ENCODE assay signal across 2 cellular contexts in the genomic region with DNA sequence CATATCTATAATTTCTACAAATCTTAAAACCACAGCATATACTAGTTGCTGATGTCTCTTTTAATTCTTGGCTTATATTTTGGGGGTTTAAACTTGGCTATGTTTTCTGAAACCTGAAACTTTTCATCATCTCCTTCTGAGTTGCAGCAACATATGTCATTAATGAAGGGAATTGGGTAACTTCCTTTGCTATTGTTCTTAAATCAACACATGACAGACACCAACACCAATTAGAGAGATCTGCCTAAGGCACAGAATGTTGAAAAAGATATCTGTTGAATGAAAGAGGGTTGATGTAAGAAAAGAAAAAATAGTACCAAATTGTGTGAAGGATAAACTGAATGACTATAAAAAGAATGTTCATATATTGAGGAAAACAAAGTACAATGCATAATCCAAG.
TF ChIP-seq lines count a peak whose summit lies in the region.

No MANE protein-coding gene starts in this region.

TF ChIP-seq in HepG2, 621 proteins besides CTCF, POLR2A, EP300 and RAD21:
- TF ChIP-seq ZSCAN29 (CRISPR knock-in tag; conservative IDR thresholded peaks at IDR 0.05): no peak
- no peak for TF ChIP-seq PPARG (CRISPR knock-in tag; conservative IDR thresholded peaks at IDR 0.05)
- TF ChIP-seq PTBP1 (IDR thresholded peaks at IDR 0.05; ENCODE audit: low read depth, low read length, poor library complexity, severe bottlenecking): no peak
- TF ChIP-seq SOX13 (IDR thresholded peaks at IDR 0.05): no peak
- TF ChIP-seq SOX13 (CRISPR knock-in tag; conservative IDR thresholded peaks at IDR 0.05 in 1 of 2, IDR thresholded peaks at IDR 0.05 in 1 of 2): peak in 1 of 2 experiments; percentile 46; a peak in 1 of 4 replicates
- TF ChIP-seq CEBPG (CRISPR knock-in tag; IDR thresholded peaks at IDR 0.05): peak; percentile 26; the same call in 1 of the 2 replicates
- no peak for TF ChIP-seq ZNF331 (CRISPR knock-in tag; IDR thresholded peaks at IDR 0.05)

TF ChIP-seq in PFSK-1, 5 proteins besides CTCF, POLR2A, EP300 and RAD21:
- TF ChIP-seq, protein P1, sequence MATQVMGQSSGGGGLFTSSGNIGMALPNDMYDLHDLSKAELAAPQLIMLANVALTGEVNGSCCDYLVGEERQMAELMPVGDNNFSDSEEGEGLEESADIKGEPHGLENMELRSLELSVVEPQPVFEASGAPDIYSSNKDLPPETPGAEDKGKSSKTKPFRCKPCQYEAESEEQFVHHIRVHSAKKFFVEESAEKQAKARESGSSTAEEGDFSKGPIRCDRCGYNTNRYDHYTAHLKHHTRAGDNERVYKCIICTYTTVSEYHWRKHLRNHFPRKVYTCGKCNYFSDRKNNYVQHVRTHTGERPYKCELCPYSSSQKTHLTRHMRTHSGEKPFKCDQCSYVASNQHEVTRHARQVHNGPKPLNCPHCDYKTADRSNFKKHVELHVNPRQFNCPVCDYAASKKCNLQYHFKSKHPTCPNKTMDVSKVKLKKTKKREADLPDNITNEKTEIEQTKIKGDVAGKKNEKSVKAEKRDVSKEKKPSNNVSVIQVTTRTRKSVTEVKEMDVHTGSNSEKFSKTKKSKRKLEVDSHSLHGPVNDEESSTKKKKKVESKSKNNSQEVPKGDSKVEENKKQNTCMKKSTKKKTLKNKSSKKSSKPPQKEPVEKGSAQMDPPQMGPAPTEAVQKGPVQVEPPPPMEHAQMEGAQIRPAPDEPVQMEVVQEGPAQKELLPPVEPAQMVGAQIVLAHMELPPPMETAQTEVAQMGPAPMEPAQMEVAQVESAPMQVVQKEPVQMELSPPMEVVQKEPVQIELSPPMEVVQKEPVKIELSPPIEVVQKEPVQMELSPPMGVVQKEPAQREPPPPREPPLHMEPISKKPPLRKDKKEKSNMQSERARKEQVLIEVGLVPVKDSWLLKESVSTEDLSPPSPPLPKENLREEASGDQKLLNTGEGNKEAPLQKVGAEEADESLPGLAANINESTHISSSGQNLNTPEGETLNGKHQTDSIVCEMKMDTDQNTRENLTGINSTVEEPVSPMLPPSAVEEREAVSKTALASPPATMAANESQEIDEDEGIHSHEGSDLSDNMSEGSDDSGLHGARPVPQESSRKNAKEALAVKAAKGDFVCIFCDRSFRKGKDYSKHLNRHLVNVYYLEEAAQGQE (IDR thresholded peaks at IDR 0.05; ENCODE audit: insufficient read depth in 1 of 2, low read depth in 2 of 2, low read length in 2 of 2): no peak
- TF ChIP-seq TAF1 (IDR thresholded peaks at IDR 0.05; ENCODE audit: borderline replicate concordance, insufficient read depth, low read length) (peak; percentile 79; the same call in 1 of the 2 replicates), FOXP2 (optimal IDR thresholded peaks at IDR 0.05; ENCODE audit: borderline replicate concordance, extremely low read depth, extremely low read length, insufficient read depth) (no peak), SIN3A (IDR thresholded peaks at IDR 0.05; ENCODE audit: borderline replicate concordance, insufficient read depth, low read length) (peak; percentile 93; the same call in 1 of the 2 replicates), POLR2AphosphoS5 (IDR thresholded peaks at IDR 0.05; ENCODE audit: low read depth, low read length) (peak; percentile 85; the same call in 1 of the 2 replicates)
